Comparison of ENCODE assay signal across 18 cellular contexts in genomic region chr1:169024255-169024654, GRCh38.
A peak's percentile ranks its signal among the peaks of the same experiment; 100 is the strongest.
DNase-seq lines count a peak whose midpoint lies in the region; ATAC-seq and TF ChIP-seq lines count a peak whose summit lies in the region.
"Had no signal": no experiment of that assay in that cellular context is flagged by ENCODE, and none has a peak within 500 bp of the region (broad histone marks: within the 10 kb centered on the region; RNA-seq: fewer than 3 reads in every experiment).

No MANE protein-coding gene starts in this region.

- POLR2A ChIA-PET in HEK293 (lab: Yijun Ruan, JAX) = no interaction called here
- POLR2A ChIA-PET in T-cell (lab: Charles Lee) = no interaction called here

- no peaks in the 10 kb centered on the region for H3K4me1 Mint-ChIP-seq in activated T-helper 17 cell treated with anti-CD3 and anti-CD28 coated beads, Interleukin-2, amount 50 U/mL, for 72 hours
- peaks cover 12% of the 10 kb centered on the region for H3K4me1 Mint-ChIP-seq in nephron
- H3K4me1 Mint-ChIP-seq in stimulated activated memory B cell treated with anti-CD40 and anti-IgM and Interleukin-4, amounts not matched to agents 10 μg/mL and 1 μg/mL and 100 μg/mL, for 72 hours = peaks cover 8% of the 10 kb centered on the region
- peaks cover 0 to 11% (median 0%) of the 10 kb centered on the region in 3 donors for H3K4me1 Mint-ChIP-seq in T-cell
- H3K4me1 Mint-ChIP-seq: B cell; CD8-positive, alpha-beta memory T cell had no signal

- H3K9me3 Mint-ChIP-seq in activated T-helper 17 cell treated with anti-CD3 and anti-CD28 coated beads, Interleukin-2, amount 50 U/mL, for 72 hours = no peaks in the 10 kb centered on the region
- H3K9me3 Mint-ChIP-seq in nephron (no peaks in the 10 kb centered on the region), T-cell (no peaks in the 10 kb centered on the region)
- H3K9me3 Mint-ChIP-seq in stimulated activated memory B cell treated with anti-CD40 and anti-IgM and Interleukin-4, amounts not matched to agents 10 μg/mL and 1 μg/mL and 100 μg/mL, for 72 hours = peaks cover 9% of the 10 kb centered on the region
- H3K9me3 Mint-ChIP-seq: CD8-positive, alpha-beta memory T cell had no signal

- H3K36me3 ChIP-seq in HEK293 (ENCODE audit: control insufficient read depth in 2 of 2, insufficient read depth in 1 of 2, low read length in 2 of 2) = no peaks in the 10 kb centered on the region
- H3K36me3 ChIP-seq: BLaER1, HAP-1 had no signal

- H3K27ac ChIP-seq in HEK293 (ENCODE audit: extremely low read depth, low read depth, low read length) = no peak overlapping the region
- H3K27ac ChIP-seq: BLaER1, C4-2B had no signal

- H3K27ac Mint-ChIP-seq in activated T-helper 17 cell treated with anti-CD3 and anti-CD28 coated beads, Interleukin-2, amount 50 U/mL, for 72 hours = peak overlapping the region; percentile 12
- H3K27ac Mint-ChIP-seq in nephron (peak overlapping the region; percentile 94 to 98 (median 97)), T-cell (no peak overlapping the region)
- peak overlapping the region; percentile 66 for H3K27ac Mint-ChIP-seq in stimulated activated memory B cell treated with anti-CD40 and anti-IgM and Interleukin-4, amounts not matched to agents 10 μg/mL and 1 μg/mL and 100 μg/mL, for 72 hours
- H3K27ac Mint-ChIP-seq: B cell; CD4-positive, CD25-positive, alpha-beta regulatory T cell had no signal

- no peaks in the 10 kb centered on the region for H3K36me3 Mint-ChIP-seq in activated T-helper 17 cell treated with anti-CD3 and anti-CD28 coated beads, Interleukin-2, amount 50 U/mL, for 72 hours (ENCODE audit: low read depth)
- H3K36me3 Mint-ChIP-seq in nephron (ENCODE audit: low read depth) (no peaks in the 10 kb centered on the region), T-cell (no peaks in the 10 kb centered on the region)
- H3K36me3 Mint-ChIP-seq in stimulated activated memory B cell treated with anti-CD40 and anti-IgM and Interleukin-4, amounts not matched to agents 10 μg/mL and 1 μg/mL and 100 μg/mL, for 72 hours = no peaks in the 10 kb centered on the region
- H3K36me3 Mint-ChIP-seq: CD4-positive, CD25-positive, alpha-beta regulatory T cell had no signal

- no peak for ATAC-seq in activated T-helper 17 cell treated with anti-CD3 and anti-CD28 coated beads, Interleukin-2, amount 50 U/mL, for 72 hours (replicated peaks)
- ATAC-seq in stimulated activated memory B cell treated with anti-CD40 and anti-IgM and Interleukin-4, amounts not matched to agents 10 μg/mL and 1 μg/mL and 100 μg/mL, for 72 hours = no peak
- ATAC-seq in T-cell (replicated peaks in 1 of 4) = no peak

- H3K9me3 ChIP-seq in HEK293 (ENCODE audit: control insufficient read depth, insufficient read depth, low read depth, low read length) = no peaks in the 10 kb centered on the region
- H3K9me3 ChIP-seq: BLaER1, HAP-1 had no signal

- peaks cover 10% of the 10 kb centered on the region for H3K27me3 Mint-ChIP-seq in activated T-helper 17 cell treated with anti-CD3 and anti-CD28 coated beads, Interleukin-2, amount 50 U/mL, for 72 hours
- H3K27me3 Mint-ChIP-seq in nephron (ENCODE audit: low read depth) = no peaks in the 10 kb centered on the region
- H3K27me3 Mint-ChIP-seq in stimulated activated memory B cell treated with anti-CD40 and anti-IgM and Interleukin-4, amounts not matched to agents 10 μg/mL and 1 μg/mL and 100 μg/mL, for 72 hours = peaks cover 17% of the 10 kb centered on the region
- peaks cover 4 to 7% of the 10 kb centered on the region in 2 donors for H3K27me3 Mint-ChIP-seq in T-cell

- no peak for TF ChIP-seq CTCF in HEK293 (tag by site-specific recombination; IDR thresholded peaks at IDR 0.05)
- no peak for TF ChIP-seq CTCF in nephron (IDR thresholded peaks at IDR 0.05; ENCODE audit: unreplicated experiment in 3 of 3)

- H3K4me1 ChIP-seq in HEK293 (ENCODE audit: control insufficient read depth, insufficient read depth, low read length) = no peaks in the 10 kb centered on the region
- H3K4me1 ChIP-seq: HAP-1 had no signal

- H3K4me3 Mint-ChIP-seq in activated T-helper 17 cell treated with anti-CD3 and anti-CD28 coated beads, Interleukin-2, amount 50 U/mL, for 72 hours = no peak overlapping the region
- H3K4me3 Mint-ChIP-seq in nephron (no peak overlapping the region), T-cell (no peak overlapping the region)
- no peak overlapping the region for H3K4me3 Mint-ChIP-seq in stimulated activated memory B cell treated with anti-CD40 and anti-IgM and Interleukin-4, amounts not matched to agents 10 μg/mL and 1 μg/mL and 100 μg/mL, for 72 hours
- H3K4me3 Mint-ChIP-seq: B cell; CD4-positive, CD25-positive, alpha-beta regulatory T cell; CD8-positive, alpha-beta memory T cell had no signal

- CTCF ChIA-PET in HEK293 (lab: Yijun Ruan, JAX) = no interaction called here
- CTCF ChIA-PET in T-cell (lab: Charles Lee) = no interaction called here

- DNase-seq in mesenteric fat pad (ENCODE audit: low spot score) (no peak), mucosa of gallbladder (ENCODE audit: low spot score) (no peak), T-cell (no peak)
- DNase-seq: CD4-positive, CD25-positive, alpha-beta regulatory T cell; CD8-positive, alpha-beta memory T cell; DMS 273 treated with DMSO at 0.1 percent for 48 hours; DMS79; EL; GDM1; GOT3 had no signal

- no peak overlapping the region for H3K4me3 ChIP-seq in HEK293 (ENCODE audit: low read depth, low read length)
- H3K4me3 ChIP-seq: BLaER1, HAP-1 had no signal

TF ChIP-seq in HEK293, 187 proteins besides CTCF, POLR2A, EP300 and RAD21:
- TF ChIP-seq KLF10 (tag by site-specific recombination; IDR thresholded peaks at IDR 0.05) (no peak), ZNF776 (tag by site-specific recombination; IDR thresholded peaks at IDR 0.05; ENCODE audit: borderline replicate concordance) (peak; percentile 40; the same call in 1 of the 2 replicates), SALL2 (tag by site-specific recombination; IDR thresholded peaks at IDR 0.05; ENCODE audit: borderline replicate concordance) (0 out of 2 replicates have a peak, but pooled peaks have one; percentile 42), ZNF214 (tag by site-specific recombination; IDR thresholded peaks at IDR 0.05; ENCODE audit: borderline replicate concordance) (no peak), ZNF513 (tag by site-specific recombination; IDR thresholded peaks at IDR 0.05) (peak; percentile 23; the same call in 1 of the 2 replicates), ZNF366 (tag by site-specific recombination; conservative IDR thresholded peaks at IDR 0.05) (peak; percentile 94)

Comparison
In these comparisons a context has a peak if more than half of its experiments do, and no peak if none do; other contexts are left out.
1. H3K27ac Mint-ChIP-seq: peak in activated T-helper 17 cell treated with anti-CD3 and anti-CD28 coated beads, Interleukin-2, amount 50 U/mL, for 72 hours (single experiment), nephron (3 of 3) and stimulated activated memory B cell treated with anti-CD40 and anti-IgM and Interleukin-4, amounts not matched to agents 10 μg/mL and 1 μg/mL and 100 μg/mL, for 72 hours (single experiment); none in T-cell (0 of 2).